11 cellular contexts compared by ENCODE assay signal in the genomic region with DNA sequence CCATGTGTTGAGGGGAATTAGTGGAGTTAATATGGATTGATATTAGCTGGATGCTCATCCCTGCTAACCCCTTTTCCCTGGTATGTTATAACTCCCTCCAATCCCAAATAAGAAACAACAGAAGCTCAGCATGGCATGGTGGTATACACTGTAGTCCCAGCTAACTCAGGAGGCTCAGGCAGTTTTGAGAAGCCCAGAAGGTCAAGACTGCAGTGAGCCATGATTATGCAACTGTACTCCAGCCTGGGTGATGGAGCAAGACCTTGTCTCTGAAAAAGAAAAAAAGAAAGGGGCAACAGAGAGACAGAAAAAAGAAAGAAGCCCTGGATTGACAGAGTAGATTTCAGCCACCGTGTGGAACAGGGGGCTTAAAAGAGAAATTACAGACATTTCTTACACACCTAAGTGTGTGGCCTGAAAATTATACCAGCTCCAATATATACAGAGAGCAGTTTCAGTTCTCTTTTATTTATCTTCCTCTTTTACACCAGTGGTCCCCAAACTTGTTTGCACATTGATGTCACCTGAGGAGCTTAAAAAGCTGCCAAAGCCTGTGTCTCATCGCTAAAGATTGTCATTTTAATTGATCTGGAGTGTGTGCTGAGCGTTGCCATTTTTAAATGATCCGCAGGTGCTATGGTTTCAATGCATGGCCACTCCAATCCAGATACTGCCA.
DNase-seq lines count a peak whose midpoint lies in the region; ATAC-seq and TF ChIP-seq lines count a peak whose summit lies in the region.
"Had no signal": no experiment of that assay in that cellular context is flagged by ENCODE, and none has a peak within 500 bp of the region (broad histone marks: within the 10 kb centered on the region; RNA-seq: fewer than 3 reads in every experiment).

No MANE protein-coding gene starts in this region.

- no peak overlapping the region for H3K4me3 Mint-ChIP-seq in activated naive CD8-positive, alpha-beta T cell treated with anti-CD3 and anti-CD28 coated beads, Interleukin-2, amount 50 U/mL, for 24 hours
- no peak overlapping the region for H3K4me3 Mint-ChIP-seq in activated naive CD4-positive, alpha-beta T cell treated with anti-CD3 and anti-CD28 coated beads for 36 hours
- H3K4me3 Mint-ChIP-seq: endodermal cell, mesothelial cell of epicardium had no signal

- DNase-seq in fibroblast of mammary gland (ENCODE audit: low read depth) (peak; percentile 29), D341Med (ENCODE audit: low spot score) (no peak)
- DNase-seq in activated naive CD8-positive, alpha-beta T cell treated with anti-CD3 and anti-CD28 coated beads, Interleukin-2, amount 50 U/mL, for 24 hours: no peak
- DNase-seq in activated T-cell treated with anti-CD3 and anti-CD28 coated beads, Interleukin-2, amount 50 U/mL, for 48 hours: no peak
- DNase-seq in activated naive CD4-positive, alpha-beta T cell treated with anti-CD3 and anti-CD28 coated beads for 36 hours: no peak
- DNase-seq: endodermal cell, NCI-H2029 treated with DMSO at 0.1 percent for 48 hours had no signal

- H3K4me3 ChIP-seq in fibroblast of mammary gland (ENCODE audit: control insufficient read depth, low read depth, low read length): no peak overlapping the region

- intact Hi-C loops in activated naive CD4-positive, alpha-beta T cell treated with anti-CD3 and anti-CD28 coated beads for 36 hours (cut with micrococcal nuclease): no loop called here

- H3K27ac Mint-ChIP-seq in activated naive CD8-positive, alpha-beta T cell treated with anti-CD3 and anti-CD28 coated beads, Interleukin-2, amount 50 U/mL, for 24 hours: no peak overlapping the region
- H3K27ac Mint-ChIP-seq in activated naive CD4-positive, alpha-beta T cell treated with anti-CD3 and anti-CD28 coated beads for 36 hours: no peak overlapping the region
- H3K27ac Mint-ChIP-seq: endodermal cell, mesothelial cell of epicardium had no signal

- H3K9me3 Mint-ChIP-seq in activated naive CD8-positive, alpha-beta T cell treated with anti-CD3 and anti-CD28 coated beads, Interleukin-2, amount 50 U/mL, for 24 hours: peaks cover 5% of the 10 kb centered on the region
- H3K9me3 Mint-ChIP-seq in activated naive CD4-positive, alpha-beta T cell treated with anti-CD3 and anti-CD28 coated beads for 36 hours: peaks cover 7% of the 10 kb centered on the region
- H3K9me3 Mint-ChIP-seq: endodermal cell had no signal

- ATAC-seq in GM18861 (IDR thresholded peaks at IDR 0.05; ENCODE audit: unreplicated experiment) (peak; percentile 98), GM21825 (IDR thresholded peaks at IDR 0.05; ENCODE audit: unreplicated experiment) (peak; percentile 99), HG03558 (IDR thresholded peaks at IDR 0.05; ENCODE audit: extremely low read depth, unreplicated experiment) (peak; percentile 98)
- no peak for ATAC-seq in activated naive CD8-positive, alpha-beta T cell treated with anti-CD3 and anti-CD28 coated beads, Interleukin-2, amount 50 U/mL, for 24 hours

- CTCF ChIA-PET in activated naive CD4-positive, alpha-beta T cell treated with anti-CD3 and anti-CD28 coated beads for 36 hours (lab: Charles Lee): interaction anchor here (1.3 kb wide), 1 partner anchor 31 kb away, joined by 3 read pairs; no protein-coding TSS in a partner anchor

- TF ChIP-seq CTCF in fibroblast of mammary gland (conservative IDR thresholded peaks at IDR 0.05; ENCODE audit: control insufficient read depth, insufficient read depth, low read depth, low read length): no peak

- H3K4me1 Mint-ChIP-seq in activated naive CD8-positive, alpha-beta T cell treated with anti-CD3 and anti-CD28 coated beads, Interleukin-2, amount 50 U/mL, for 24 hours: peaks cover 38% of the 10 kb centered on the region
- peaks cover 37% of the 10 kb centered on the region for H3K4me1 Mint-ChIP-seq in activated naive CD4-positive, alpha-beta T cell treated with anti-CD3 and anti-CD28 coated beads for 36 hours (ENCODE audit: low read depth)
- H3K4me1 Mint-ChIP-seq: endodermal cell, mesothelial cell of epicardium had no signal

- no peaks in the 10 kb centered on the region for H3K27me3 Mint-ChIP-seq in activated naive CD8-positive, alpha-beta T cell treated with anti-CD3 and anti-CD28 coated beads, Interleukin-2, amount 50 U/mL, for 24 hours
- no peaks in the 10 kb centered on the region for H3K27me3 Mint-ChIP-seq in activated naive CD4-positive, alpha-beta T cell treated with anti-CD3 and anti-CD28 coated beads for 36 hours (ENCODE audit: low read depth)

- H3K36me3 Mint-ChIP-seq in activated naive CD8-positive, alpha-beta T cell treated with anti-CD3 and anti-CD28 coated beads, Interleukin-2, amount 50 U/mL, for 24 hours (ENCODE audit: low read depth): no peaks in the 10 kb centered on the region
- H3K36me3 Mint-ChIP-seq in activated naive CD4-positive, alpha-beta T cell treated with anti-CD3 and anti-CD28 coated beads for 36 hours (ENCODE audit: low read depth): peaks cover 5% of the 10 kb centered on the region
- H3K36me3 Mint-ChIP-seq: mesothelial cell of epicardium had no signal
